12 cellular contexts compared by ENCODE assay signal in the genomic region with DNA sequence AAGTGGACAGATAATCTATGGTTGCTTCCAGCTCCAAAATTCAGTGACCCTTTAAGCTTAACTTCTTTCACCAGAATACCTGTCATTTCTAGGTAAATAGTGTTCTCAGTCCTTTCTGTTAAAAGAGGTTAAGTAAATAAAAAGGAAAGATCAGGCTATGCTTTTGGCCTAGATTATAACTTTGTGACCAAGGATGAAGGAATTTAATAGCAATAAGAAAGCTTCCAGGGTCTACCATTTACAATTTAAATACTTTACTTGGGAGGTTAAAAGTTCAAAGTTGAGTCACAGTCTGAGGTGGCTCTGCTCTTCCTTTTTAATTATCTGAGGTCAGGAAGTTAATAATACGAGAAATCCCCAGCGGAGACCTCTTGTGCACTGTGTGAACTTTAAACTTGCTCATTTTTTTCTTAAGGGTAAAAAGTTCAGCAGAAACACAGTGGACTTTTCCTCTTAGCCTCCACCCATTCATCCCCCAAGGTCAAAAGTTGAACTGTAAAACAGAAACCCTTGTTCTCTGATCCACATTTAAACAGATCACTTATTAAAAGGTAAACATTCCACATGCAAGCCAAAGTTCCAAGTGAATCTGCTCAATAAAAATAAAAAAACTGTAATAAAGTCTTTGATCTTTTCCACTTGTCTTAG.
DNase-seq lines count a peak whose midpoint lies in the region; ATAC-seq and TF ChIP-seq lines count a peak whose summit lies in the region.
"Had no signal": no experiment of that assay in that cellular context is flagged by ENCODE, and none has a peak within 500 bp of the region (broad histone marks: within the 10 kb centered on the region; RNA-seq: fewer than 3 reads in every experiment).

No MANE protein-coding gene starts in this region.

- H4K20me1 ChIP-seq in BLaER1 treated with 17β-estradiol and CSF1 and Interleukin-3, amounts not matched to agents 10 nM and 100 nM = no peaks in the 10 kb centered on the region
- no peaks in the 10 kb centered on the region for H4K20me1 ChIP-seq in PC-3 (ENCODE audit: low read length)

- H3K27ac Mint-ChIP-seq in activated CD4-positive, alpha-beta T cell treated with anti-CD3 and anti-CD28 coated beads, Interleukin-2, amount 10 ng/mL, durations not matched to agents 7 days and 5 days = no peak overlapping the region

- H3K9me3 Mint-ChIP-seq in activated CD4-positive, alpha-beta T cell treated with anti-CD3 and anti-CD28 coated beads, Interleukin-2, amount 10 ng/mL, durations not matched to agents 7 days and 5 days = no peaks in the 10 kb centered on the region

- CTCF ChIA-PET in PC-3 (lab: Charles Lee) = interaction anchor here (0.8 kb wide), 1 partner anchor 187 kb away, joined by 4 read pairs; a partner anchor contains a TSS
- CTCF ChIA-PET in activated CD4-positive, alpha-beta T cell treated with anti-CD3 and anti-CD28 coated beads, Interleukin-2, amount 10 ng/mL, durations not matched to agents 7 days and 5 days (lab: Charles Lee) = interaction anchor here (0.6 to 1.3 kb wide), 2 partner anchors 11 to 517 kb away, joined by 3 to 5 read pairs; no protein-coding TSS in a partner anchor

- peak; percentile 53 for ATAC-seq in GM19452 (IDR thresholded peaks at IDR 0.05; ENCODE audit: unreplicated experiment)
- ATAC-seq in PC-3 = peak; percentile 62
- peak; percentile 53 for ATAC-seq in left ventricle myocardium superior

- H3K27ac ChIP-seq in BLaER1 treated with 17β-estradiol and CSF1 and Interleukin-3, amounts not matched to agents 10 nM and 100 nM = no peak overlapping the region; a peak in 1 of 22 replicates
- peak overlapping the region; percentile 94 for H3K27ac ChIP-seq in PC-3 (ENCODE audit: low read length)
- H3K27ac ChIP-seq: gastrocnemius medialis, skin epidermis had no signal

- no peaks in the 10 kb centered on the region for H3K27me3 Mint-ChIP-seq in activated CD4-positive, alpha-beta T cell treated with anti-CD3 and anti-CD28 coated beads, Interleukin-2, amount 10 ng/mL, durations not matched to agents 7 days and 5 days

- no peak overlapping the region for H3K4me3 Mint-ChIP-seq in activated CD4-positive, alpha-beta T cell treated with anti-CD3 and anti-CD28 coated beads, Interleukin-2, amount 10 ng/mL, durations not matched to agents 7 days and 5 days

- POLR2A ChIA-PET in PC-3 (lab: Charles Lee; ENCODE audit: unreplicated experiment) = interaction anchor here (0.5 to 0.7 kb wide), 2 partner anchors 70 to 187 kb away, joined by 3 read pairs; a partner anchor contains a TSS
- POLR2A ChIA-PET in activated CD4-positive, alpha-beta T cell treated with anti-CD3 and anti-CD28 coated beads, Interleukin-2, amount 10 ng/mL, durations not matched to agents 7 days and 5 days (lab: Charles Lee) = no interaction called here

- TF ChIP-seq CTCF in PC-3 (conservative IDR thresholded peaks at IDR 0.05; ENCODE audit: low read depth, low read length) = no peak

- peak; percentile 97 for DNase-seq in PC-3
- no peak for DNase-seq in left ventricle myocardium superior
- no peak for DNase-seq in NCI-H2196 (lab: John Stamatoyannopoulos, UW; ENCODE audit: unreplicated experiment)
- DNase-seq in activated CD4-positive, alpha-beta T cell treated with anti-CD3 and anti-CD28 coated beads, Interleukin-2, amount 10 ng/mL, durations not matched to agents 7 days and 5 days = no peak
- DNase-seq in AG20443 (ENCODE audit: low spot score) = no peak
- DNase-seq in putamen (ENCODE audit: low spot score) = no peak
- DNase-seq: activated CD8-positive, alpha-beta memory T cell treated with anti-CD3 and anti-CD28 coated beads, Interleukin-2, amount 50 U/mL, for 4 hours; gastrocnemius medialis; NCI-H524 had no signal

- peaks cover 0 to 11% (median 0%) of the 10 kb centered on the region in 11 experiments; a peak in 4 of 22 replicates for H3K9me3 ChIP-seq in BLaER1 treated with 17β-estradiol and CSF1 and Interleukin-3, amounts not matched to agents 10 nM and 100 nM (replicated peaks in 1 of 11)
- H3K9me3 ChIP-seq in PC-3 (ENCODE audit: low read length) = no peaks in the 10 kb centered on the region
- H3K9me3 ChIP-seq: gastrocnemius medialis had no signal

- no peaks in the 10 kb centered on the region for H3K36me3 ChIP-seq in BLaER1 treated with 17β-estradiol and CSF1 and Interleukin-3, amounts not matched to agents 10 nM and 100 nM
- no peaks in the 10 kb centered on the region for H3K36me3 ChIP-seq in PC-3 (ENCODE audit: low read depth, low read length)
- H3K36me3 ChIP-seq: gastrocnemius medialis had no signal

- peaks cover 16% of the 10 kb centered on the region for H3F3A ChIP-seq in PC-3 (ENCODE audit: low read length, unreplicated experiment)

- H3K4me3 ChIP-seq in BLaER1 treated with 17β-estradiol and CSF1 and Interleukin-3, amounts not matched to agents 10 nM and 100 nM = no peak overlapping the region
- peak overlapping the region; percentile 35 for H3K4me3 ChIP-seq in PC-3 (ENCODE audit: low read length)
- H3K4me3 ChIP-seq: gastrocnemius medialis, skin epidermis had no signal

- no peaks in the 10 kb centered on the region for H3K27me3 ChIP-seq in BLaER1 treated with 17β-estradiol and CSF1 and Interleukin-3, amounts not matched to agents 10 nM and 100 nM
- no peaks in the 10 kb centered on the region for H3K27me3 ChIP-seq in PC-3 (ENCODE audit: low read length)
- H3K27me3 ChIP-seq: gastrocnemius medialis had no signal

- no peak overlapping the region for H3K9ac ChIP-seq in BLaER1 treated with 17β-estradiol and CSF1 and Interleukin-3, amounts not matched to agents 10 nM and 100 nM
- H3K9ac ChIP-seq in PC-3 (ENCODE audit: low read length) = peak overlapping the region; percentile 77

- no peaks in the 10 kb centered on the region for H3K36me3 Mint-ChIP-seq in activated CD4-positive, alpha-beta T cell treated with anti-CD3 and anti-CD28 coated beads, Interleukin-2, amount 10 ng/mL, durations not matched to agents 7 days and 5 days (ENCODE audit: low read depth)

- H3K9me2 ChIP-seq in PC-3 (replicated peaks; ENCODE audit: low read length) = no peaks in the 10 kb centered on the region

- H3K79me2 ChIP-seq in PC-3 (ENCODE audit: low read length) = peaks cover 12% of the 10 kb centered on the region; the same call in 1 of the 2 replicates

- H2AFZ ChIP-seq in PC-3 (ENCODE audit: low read length) = no peak overlapping the region

- peaks cover 18 to 39% (median 32%) of the 10 kb centered on the region in 10 experiments; a peak in 19 of 20 replicates for H3K4me1 ChIP-seq in BLaER1 treated with 17β-estradiol and CSF1 and Interleukin-3, amounts not matched to agents 10 nM and 100 nM
- peaks cover 88% of the 10 kb centered on the region for H3K4me1 ChIP-seq in PC-3 (ENCODE audit: insufficient read depth, low read length)

- intact Hi-C loops in PC-3 (cut with micrococcal nuclease) (loop anchor here (2.0 to 5.0 kb wide), 5 partner anchors 13 to 605 kb away; no protein-coding TSS in a partner anchor), left ventricle myocardium superior (cut with micrococcal nuclease) (no loop called here)

- H3K4me1 Mint-ChIP-seq in activated CD4-positive, alpha-beta T cell treated with anti-CD3 and anti-CD28 coated beads, Interleukin-2, amount 10 ng/mL, durations not matched to agents 7 days and 5 days = no peaks in the 10 kb centered on the region

- peak overlapping the region in 10 of 11 experiments; percentile 2 to 58 (median 44); a peak in 16 of 22 replicates for H3K4me2 ChIP-seq in BLaER1 treated with 17β-estradiol and CSF1 and Interleukin-3, amounts not matched to agents 10 nM and 100 nM
- peak overlapping the region; percentile 60 for H3K4me2 ChIP-seq in PC-3 (ENCODE audit: low read length)

- BruUV-seq in PC-3 (replicated peaks; lab: Mats Ljungman, UMichigan) = no TSS peak
